1 cellular context compared by ENCODE assay signal in genomic region chr5:43105369-43106289, GRCh38.
TF ChIP-seq lines count a peak whose summit lies in the region.

No MANE protein-coding gene starts in this region.

TF ChIP-seq in HEK293, 187 proteins besides CTCF, POLR2A, EP300 and RAD21 (continued from another document and continues in another):
- peak; percentile 87 for TF ChIP-seq PATZ1 (tag by site-specific recombination; IDR thresholded peaks at IDR 0.05)
- TF ChIP-seq MEIS1 (CRISPR knock-in tag; IDR thresholded peaks at IDR 0.05; ENCODE audit: borderline replicate concordance), result no peak
- peak; percentile 69; the same call in 1 of the 2 replicates for TF ChIP-seq ZNF558 (tag by site-specific recombination; IDR thresholded peaks at IDR 0.05)
- TF ChIP-seq MZF1 (tag by site-specific recombination; IDR thresholded peaks at IDR 0.05; ENCODE audit: borderline replicate concordance), result peak; percentile 83; the same call in 1 of the 2 replicates
- no peak for TF ChIP-seq ZNF555 (tag by site-specific recombination; conservative IDR thresholded peaks at IDR 0.05)
- peak; percentile 95 for TF ChIP-seq ZNF2 (tag by site-specific recombination; IDR thresholded peaks at IDR 0.05)
- peak; percentile 92; the same call in 1 of the 2 replicates for TF ChIP-seq HOXC10 (CRISPR knock-in tag; IDR thresholded peaks at IDR 0.05)
- peak; percentile 69; the same call in 1 of the 2 replicates for TF ChIP-seq PRDM1 (tag by site-specific recombination; IDR thresholded peaks at IDR 0.05)
- peak; percentile 25; the same call in 1 of the 2 replicates for TF ChIP-seq KLF10 (tag by site-specific recombination; IDR thresholded peaks at IDR 0.05)
- TF ChIP-seq ZSCAN18 (tag by site-specific recombination; IDR thresholded peaks at IDR 0.05), result peak; percentile 23; the same call in 1 of the 2 replicates
- peak; percentile 64 for TF ChIP-seq ZBTB8A (tag by site-specific recombination; IDR thresholded peaks at IDR 0.05)
- no peak for TF ChIP-seq ZNF169 (tag by site-specific recombination; IDR thresholded peaks at IDR 0.05)
- peak; percentile 53; the same call in 1 of the 2 replicates for TF ChIP-seq ZSCAN4 (tag by site-specific recombination; IDR thresholded peaks at IDR 0.05)
- TF ChIP-seq KLF7 (tag by site-specific recombination; IDR thresholded peaks at IDR 0.05; ENCODE audit: borderline replicate concordance), result no peak
- TF ChIP-seq ZNF473 (tag by site-specific recombination; IDR thresholded peaks at IDR 0.05), result no peak
- TF ChIP-seq ZBTB11 (tag by site-specific recombination; conservative IDR thresholded peaks at IDR 0.05; ENCODE audit: low read depth), result peak; percentile 67
- peak; percentile 72; the same call in 1 of the 2 replicates for TF ChIP-seq REPIN1 (tag by site-specific recombination; IDR thresholded peaks at IDR 0.05; ENCODE audit: low read depth)
- TF ChIP-seq ZNF626 (tag by site-specific recombination; IDR thresholded peaks at IDR 0.05), result no peak
- no peak for TF ChIP-seq ZNF174 (tag by site-specific recombination; IDR thresholded peaks at IDR 0.05)
- TF ChIP-seq TSHZ1 (tag by site-specific recombination; IDR thresholded peaks at IDR 0.05; ENCODE audit: borderline replicate concordance), result 0 out of 2 replicates have a peak, but pooled peaks have one; percentile 33
- TF ChIP-seq ZIC2 (tag by site-specific recombination; IDR thresholded peaks at IDR 0.05), result no peak
- peak; percentile 88 for TF ChIP-seq ZEB2 (tag by site-specific recombination; IDR thresholded peaks at IDR 0.05)
- TF ChIP-seq ZBTB20 (tag by site-specific recombination; IDR thresholded peaks at IDR 0.05), result peak; percentile 42; the same call in 1 of the 2 replicates
- TF ChIP-seq ZFP69B (tag by site-specific recombination; IDR thresholded peaks at IDR 0.05), result peak; percentile 92
- peak; percentile 98 for TF ChIP-seq ZFP37 (tag by site-specific recombination; IDR thresholded peaks at IDR 0.05)
- peak; percentile 61; the same call in 1 of the 2 replicates for TF ChIP-seq GLIS2 (tag by site-specific recombination; IDR thresholded peaks at IDR 0.05)
- peak; percentile 45 for TF ChIP-seq SP3 (tag by site-specific recombination; IDR thresholded peaks at IDR 0.05)
- TF ChIP-seq SCRT1 (tag by site-specific recombination; IDR thresholded peaks at IDR 0.05; ENCODE audit: borderline replicate concordance), result peak; percentile 95
- TF ChIP-seq SETDB1 (IDR thresholded peaks at IDR 0.05; ENCODE audit: insufficient read length, low read length), result peak; percentile 90
- TF ChIP-seq ZNF830 (tag by site-specific recombination; IDR thresholded peaks at IDR 0.05; ENCODE audit: low read depth), result no peak
- TF ChIP-seq ZNF707 (tag by site-specific recombination; IDR thresholded peaks at IDR 0.05), result no peak
- TF ChIP-seq ZBTB21 (tag by site-specific recombination; IDR thresholded peaks at IDR 0.05), result peak; percentile 69; the same call in 1 of the 2 replicates
- TF ChIP-seq ZNF341 (tag by site-specific recombination; IDR thresholded peaks at IDR 0.05; ENCODE audit: low read depth), result peak; percentile 69
- TF ChIP-seq ZNF701 (tag by site-specific recombination; IDR thresholded peaks at IDR 0.05), result no peak
- TF ChIP-seq ZNF366 (tag by site-specific recombination; conservative IDR thresholded peaks at IDR 0.05), result peak; percentile 50; the same call in 1 of the 2 replicates
- no peak for TF ChIP-seq ZNF404 (tag by site-specific recombination; IDR thresholded peaks at IDR 0.05)
- TF ChIP-seq ZBTB6 (tag by site-specific recombination; IDR thresholded peaks at IDR 0.05), result peak; percentile 34; the same call in 1 of the 2 replicates
- no peak for TF ChIP-seq ZNF645 (tag by site-specific recombination; IDR thresholded peaks at IDR 0.05)
- peak; percentile 68; the same call in 1 of the 2 replicates for TF ChIP-seq ZSCAN5A (tag by site-specific recombination; IDR thresholded peaks at IDR 0.05)
- peak; percentile 67 for TF ChIP-seq REST (tag by site-specific recombination; IDR thresholded peaks at IDR 0.05)
- peak; percentile 74; the same call in 1 of the 2 replicates for TF ChIP-seq ZNF561 (tag by site-specific recombination; IDR thresholded peaks at IDR 0.05; ENCODE audit: borderline replicate concordance)
- peak; percentile 78 for TF ChIP-seq ZNF596 (tag by site-specific recombination; IDR thresholded peaks at IDR 0.05)
- peak; percentile 72; the same call in 1 of the 2 replicates for TF ChIP-seq ZSCAN23 (tag by site-specific recombination; IDR thresholded peaks at IDR 0.05)
- TF ChIP-seq ZNF391 (tag by site-specific recombination; IDR thresholded peaks at IDR 0.05; ENCODE audit: borderline replicate concordance, low read depth), result peak; percentile 94
